Comparison of ENCODE assay signal across 1 cellular context in the genomic region with DNA sequence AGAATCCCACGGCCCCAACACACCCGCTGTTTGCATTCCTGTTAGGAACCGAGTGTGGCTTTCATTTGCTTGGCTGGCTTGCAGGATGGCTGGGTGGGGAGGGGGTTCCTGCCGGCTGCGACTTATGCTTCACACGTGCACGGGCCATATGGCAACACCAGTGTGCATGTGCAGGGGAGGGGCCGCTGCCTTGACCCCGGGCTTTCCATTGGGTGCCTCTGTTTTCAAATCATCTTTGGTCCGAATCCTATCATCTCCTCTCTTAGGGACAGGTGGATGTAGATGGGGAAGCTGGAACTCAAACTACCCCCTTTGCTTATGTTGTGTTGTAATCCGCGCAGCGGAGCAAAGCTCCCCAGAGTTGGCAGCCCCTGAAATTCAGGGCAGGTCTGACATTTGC.
TF ChIP-seq lines count a peak whose summit lies in the region.

No MANE protein-coding gene starts in this region.

TF ChIP-seq in GM23338, 12 proteins besides CTCF, POLR2A, EP300 and RAD21 (continued from another document):
- TF ChIP-seq, protein P1, sequence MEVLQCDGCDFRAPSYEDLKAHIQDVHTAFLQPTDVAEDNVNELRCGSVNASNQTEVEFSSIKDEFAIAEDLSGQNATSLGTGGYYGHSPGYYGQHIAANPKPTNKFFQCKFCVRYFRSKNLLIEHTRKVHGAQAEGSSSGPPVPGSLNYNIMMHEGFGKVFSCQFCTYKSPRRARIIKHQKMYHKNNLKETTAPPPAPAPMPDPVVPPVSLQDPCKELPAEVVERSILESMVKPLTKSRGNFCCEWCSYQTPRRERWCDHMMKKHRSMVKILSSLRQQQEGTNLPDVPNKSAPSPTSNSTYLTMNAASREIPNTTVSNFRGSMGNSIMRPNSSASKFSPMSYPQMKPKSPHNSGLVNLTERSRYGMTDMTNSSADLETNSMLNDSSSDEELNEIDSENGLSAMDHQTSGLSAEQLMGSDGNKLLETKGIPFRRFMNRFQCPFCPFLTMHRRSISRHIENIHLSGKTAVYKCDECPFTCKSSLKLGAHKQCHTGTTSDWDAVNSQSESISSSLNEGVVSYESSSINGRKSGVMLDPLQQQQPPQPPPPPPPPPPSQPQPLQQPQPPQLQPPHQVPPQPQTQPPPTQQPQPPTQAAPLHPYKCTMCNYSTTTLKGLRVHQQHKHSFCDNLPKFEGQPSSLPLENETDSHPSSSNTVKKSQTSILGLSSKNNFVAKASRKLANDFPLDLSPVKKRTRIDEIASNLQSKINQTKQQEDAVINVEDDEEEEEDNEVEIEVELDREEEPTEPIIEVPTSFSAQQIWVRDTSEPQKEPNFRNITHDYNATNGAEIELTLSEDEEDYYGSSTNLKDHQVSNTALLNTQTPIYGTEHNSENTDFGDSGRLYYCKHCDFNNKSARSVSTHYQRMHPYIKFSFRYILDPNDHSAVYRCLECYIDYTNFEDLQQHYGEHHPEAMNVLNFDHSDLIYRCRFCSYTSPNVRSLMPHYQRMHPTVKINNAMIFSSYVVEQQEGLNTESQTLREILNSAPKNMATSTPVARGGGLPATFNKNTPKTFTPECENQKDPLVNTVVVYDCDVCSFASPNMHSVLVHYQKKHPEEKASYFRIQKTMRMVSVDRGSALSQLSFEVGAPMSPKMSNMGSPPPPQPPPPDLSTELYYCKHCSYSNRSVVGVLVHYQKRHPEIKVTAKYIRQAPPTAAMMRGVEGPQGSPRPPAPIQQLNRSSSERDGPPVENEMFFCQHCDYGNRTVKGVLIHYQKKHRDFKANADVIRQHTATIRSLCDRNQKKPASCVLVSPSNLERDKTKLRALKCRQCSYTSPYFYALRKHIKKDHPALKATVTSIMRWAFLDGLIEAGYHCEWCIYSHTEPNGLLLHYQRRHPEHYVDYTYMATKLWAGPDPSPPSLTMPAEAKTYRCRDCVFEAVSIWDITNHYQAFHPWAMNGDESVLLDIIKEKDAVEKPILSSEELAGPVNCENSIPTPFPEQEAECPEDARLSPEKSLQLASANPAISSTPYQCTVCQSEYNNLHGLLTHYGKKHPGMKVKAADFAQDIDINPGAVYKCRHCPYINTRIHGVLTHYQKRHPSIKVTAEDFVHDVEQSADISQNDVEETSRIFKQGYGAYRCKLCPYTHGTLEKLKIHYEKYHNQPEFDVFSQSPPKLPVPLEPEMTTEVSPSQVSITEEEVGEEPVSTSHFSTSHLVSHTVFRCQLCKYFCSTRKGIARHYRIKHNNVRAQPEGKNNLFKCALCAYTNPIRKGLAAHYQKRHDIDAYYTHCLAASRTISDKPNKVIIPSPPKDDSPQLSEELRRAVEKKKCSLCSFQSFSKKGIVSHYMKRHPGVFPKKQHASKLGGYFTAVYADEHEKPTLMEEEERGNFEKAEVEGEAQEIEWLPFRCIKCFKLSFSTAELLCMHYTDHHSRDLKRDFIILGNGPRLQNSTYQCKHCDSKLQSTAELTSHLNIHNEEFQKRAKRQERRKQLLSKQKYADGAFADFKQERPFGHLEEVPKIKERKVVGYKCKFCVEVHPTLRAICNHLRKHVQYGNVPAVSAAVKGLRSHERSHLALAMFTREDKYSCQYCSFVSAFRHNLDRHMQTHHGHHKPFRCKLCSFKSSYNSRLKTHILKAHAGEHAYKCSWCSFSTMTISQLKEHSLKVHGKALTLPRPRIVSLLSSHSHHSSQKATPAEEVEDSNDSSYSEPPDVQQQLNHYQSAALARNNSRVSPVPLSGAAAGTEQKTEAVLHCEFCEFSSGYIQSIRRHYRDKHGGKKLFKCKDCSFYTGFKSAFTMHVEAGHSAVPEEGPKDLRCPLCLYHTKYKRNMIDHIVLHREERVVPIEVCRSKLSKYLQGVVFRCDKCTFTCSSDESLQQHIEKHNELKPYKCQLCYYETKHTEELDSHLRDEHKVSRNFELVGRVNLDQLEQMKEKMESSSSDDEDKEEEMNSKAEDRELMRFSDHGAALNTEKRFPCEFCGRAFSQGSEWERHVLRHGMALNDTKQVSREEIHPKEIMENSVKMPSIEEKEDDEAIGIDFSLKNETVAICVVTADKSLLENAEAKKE (CRISPR knock-in tag; IDR thresholded peaks at IDR 0.05) = no peak
- TF ChIP-seq POLR2AphosphoS5 (IDR thresholded peaks at IDR 0.05; ENCODE audit: low read depth) (no peak), EZH2 (IDR thresholded peaks at IDR 0.05; ENCODE audit: low read depth, unreplicated experiment) (no peak)
- TF ChIP-seq, protein P2, sequence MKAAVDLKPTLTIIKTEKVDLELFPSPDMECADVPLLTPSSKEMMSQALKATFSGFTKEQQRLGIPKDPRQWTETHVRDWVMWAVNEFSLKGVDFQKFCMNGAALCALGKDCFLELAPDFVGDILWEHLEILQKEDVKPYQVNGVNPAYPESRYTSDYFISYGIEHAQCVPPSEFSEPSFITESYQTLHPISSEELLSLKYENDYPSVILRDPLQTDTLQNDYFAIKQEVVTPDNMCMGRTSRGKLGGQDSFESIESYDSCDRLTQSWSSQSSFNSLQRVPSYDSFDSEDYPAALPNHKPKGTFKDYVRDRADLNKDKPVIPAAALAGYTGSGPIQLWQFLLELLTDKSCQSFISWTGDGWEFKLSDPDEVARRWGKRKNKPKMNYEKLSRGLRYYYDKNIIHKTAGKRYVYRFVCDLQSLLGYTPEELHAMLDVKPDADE (IDR thresholded peaks at IDR 0.05) = no peak
